ENCODE assay signal across 10 cellular contexts in genomic region chr18:27004056-27004829, GRCh38.
A peak's percentile ranks its signal among the peaks of the same experiment; 100 is the strongest.
DNase-seq lines count a peak whose midpoint lies in the region; ATAC-seq and TF ChIP-seq lines count a peak whose summit lies in the region.
"Had no signal": no experiment of that assay in that cellular context is flagged by ENCODE, and none has a peak within 500 bp of the region (broad histone marks: within the 10 kb centered on the region; RNA-seq: fewer than 3 reads in every experiment).

No MANE protein-coding gene starts in this region.

- H3K27me3 ChIP-seq in Loucy (ENCODE audit: insufficient read depth, low read length, poor library complexity, severe bottlenecking) (no peaks in the 10 kb centered on the region), breast epithelium (no peaks in the 10 kb centered on the region)
- H3K27me3 ChIP-seq in CD8-positive, alpha-beta T cell (ENCODE audit: insufficient read depth, low read length): no peaks in the 10 kb centered on the region
- H3K27me3 ChIP-seq: suprapubic skin had no signal

- H3K36me3 ChIP-seq in Loucy (ENCODE audit: insufficient read depth, low read length): no peaks in the 10 kb centered on the region
- no peaks in the 10 kb centered on the region for H3K36me3 ChIP-seq in breast epithelium
- no peaks in the 10 kb centered on the region for H3K36me3 ChIP-seq in CD8-positive, alpha-beta T cell (ENCODE audit: insufficient read depth, low read length)
- H3K36me3 ChIP-seq: suprapubic skin had no signal

- no peaks in the 10 kb centered on the region for H3K9me2 ChIP-seq in Loucy (replicated peaks; ENCODE audit: low read depth, low read length)

- H3K4me3 ChIP-seq in Loucy (ENCODE audit: low read length, poor library complexity, severe bottlenecking) (no peak overlapping the region), breast epithelium (no peak overlapping the region)
- no peak overlapping the region for H3K4me3 ChIP-seq in CD8-positive, alpha-beta T cell (ENCODE audit: low read depth, low read length)
- H3K4me3 ChIP-seq: suprapubic skin had no signal

- H4K20me1 ChIP-seq in Loucy (ENCODE audit: insufficient read depth, low read length, poor library complexity, severe bottlenecking): no peaks in the 10 kb centered on the region

- ATAC-seq in HG03565 (IDR thresholded peaks at IDR 0.05; ENCODE audit: unreplicated experiment): no peak
- no peak for ATAC-seq in CD8-positive, alpha-beta T cell
- no peak for ATAC-seq in HG03520 (IDR thresholded peaks at IDR 0.05; ENCODE audit: unreplicated experiment)

- no peak overlapping the region for H3K4me3 Mint-ChIP-seq in nephron
- no peak overlapping the region for H3K4me3 Mint-ChIP-seq in CD8-positive, alpha-beta T cell
- H3K4me3 Mint-ChIP-seq: activated B cell treated with CpG ODN at 0.5 μM for 24 hours had no signal

- H3F3A ChIP-seq in Loucy (ENCODE audit: low read depth): no peaks in the 10 kb centered on the region

- H3K9me3 ChIP-seq in Loucy (ENCODE audit: insufficient read depth, low read depth, low read length) (no peaks in the 10 kb centered on the region), breast epithelium (no peaks in the 10 kb centered on the region)
- no peaks in the 10 kb centered on the region for H3K9me3 ChIP-seq in CD8-positive, alpha-beta T cell (ENCODE audit: low read length)
- H3K9me3 ChIP-seq: suprapubic skin had no signal

- intact Hi-C loops in breast epithelium (cut with DNase I; ENCODE audit: low total_unique reads): no loop called here
- intact Hi-C loops in CD8-positive, alpha-beta T cell (cut with DNase I, micrococcal nuclease): no loop called here

- no peak overlapping the region for H3K9ac ChIP-seq in Loucy (ENCODE audit: low read depth, low read length, poor library complexity, severe bottlenecking)

- H2AFZ ChIP-seq in Loucy (ENCODE audit: low read length): no peak overlapping the region; the same call in 1 of the 2 replicates

- H3K4me1 Mint-ChIP-seq in nephron: peaks cover 5% of the 10 kb centered on the region
- H3K4me1 Mint-ChIP-seq in CD8-positive, alpha-beta T cell (ENCODE audit: low read depth): no peaks in the 10 kb centered on the region
- H3K4me1 Mint-ChIP-seq: activated B cell treated with CpG ODN at 0.5 μM for 24 hours had no signal

- no peaks in the 10 kb centered on the region for H3K27me3 Mint-ChIP-seq in nephron (ENCODE audit: low read depth)
- no peaks in the 10 kb centered on the region for H3K27me3 Mint-ChIP-seq in CD8-positive, alpha-beta T cell (ENCODE audit: low read depth)

- H3K9me3 Mint-ChIP-seq in nephron: no peaks in the 10 kb centered on the region
- H3K9me3 Mint-ChIP-seq in CD8-positive, alpha-beta T cell: no peaks in the 10 kb centered on the region
- H3K9me3 Mint-ChIP-seq: activated B cell treated with CpG ODN at 0.5 μM for 24 hours had no signal

- CTCF ChIA-PET in CD8-positive, alpha-beta T cell (lab: Charles Lee): no interaction called here

- no peaks in the 10 kb centered on the region for H3K36me3 Mint-ChIP-seq in nephron (ENCODE audit: low read depth)
- H3K36me3 Mint-ChIP-seq in CD8-positive, alpha-beta T cell: no peaks in the 10 kb centered on the region

- no peak overlapping the region for H3K27ac ChIP-seq in breast epithelium
- no peak overlapping the region for H3K27ac ChIP-seq in CD8-positive, alpha-beta T cell (ENCODE audit: low read depth, low read length)
- H3K27ac ChIP-seq: suprapubic skin had no signal

- peak; percentile 13 for DNase-seq in GM03348 (ENCODE audit: low spot score)
- DNase-seq in breast epithelium (ENCODE audit: low spot score in 2 of 2): no peak
- DNase-seq in CD8-positive, alpha-beta T cell: no peak
- no peak for DNase-seq in NCI-H187 (lab: John Stamatoyannopoulos, UW)
- DNase-seq: activated B cell treated with CpG ODN at 0.5 μM for 24 hours had no signal

- H3K27ac Mint-ChIP-seq in nephron: peak overlapping the region in 2 of 3 experiments; percentile 3 to 41
- H3K27ac Mint-ChIP-seq in CD8-positive, alpha-beta T cell: no peak overlapping the region
- H3K27ac Mint-ChIP-seq: activated B cell treated with CpG ODN at 0.5 μM for 24 hours had no signal

- H3K4me1 ChIP-seq in Loucy (ENCODE audit: insufficient read depth, low read length, poor library complexity, severe bottlenecking) (peaks cover 5% of the 10 kb centered on the region), breast epithelium (no peaks in the 10 kb centered on the region)
- no peaks in the 10 kb centered on the region for H3K4me1 ChIP-seq in CD8-positive, alpha-beta T cell (ENCODE audit: insufficient read depth, low read length)
- H3K4me1 ChIP-seq: suprapubic skin had no signal

- POLR2A ChIA-PET in CD8-positive, alpha-beta T cell (lab: Charles Lee): no interaction called here

- H3K79me2 ChIP-seq in Loucy (ENCODE audit: insufficient read depth, low read length): no peaks in the 10 kb centered on the region

- no peak for TF ChIP-seq POLR2A in breast epithelium (IDR thresholded peaks at IDR 0.05)

- H3K4me2 ChIP-seq in Loucy (ENCODE audit: low read depth, low read length, poor library complexity, severe bottlenecking): no peak overlapping the region

- TF ChIP-seq CTCF in Loucy (conservative IDR thresholded peaks at IDR 0.05; ENCODE audit: low read length): peak; percentile 69
- TF ChIP-seq CTCF in breast epithelium (IDR thresholded peaks at IDR 0.05): peak in 2 of 3 donors; percentile 12 to 23
- TF ChIP-seq CTCF in nephron (IDR thresholded peaks at IDR 0.05; ENCODE audit: unreplicated experiment in 3 of 3): peak; percentile 35 to 54 (median 52)
- TF ChIP-seq CTCF in CD8-positive, alpha-beta T cell (IDR thresholded peaks at IDR 0.05): no peak
